ENCODE assay signal across 11 cellular contexts in the genomic region with DNA sequence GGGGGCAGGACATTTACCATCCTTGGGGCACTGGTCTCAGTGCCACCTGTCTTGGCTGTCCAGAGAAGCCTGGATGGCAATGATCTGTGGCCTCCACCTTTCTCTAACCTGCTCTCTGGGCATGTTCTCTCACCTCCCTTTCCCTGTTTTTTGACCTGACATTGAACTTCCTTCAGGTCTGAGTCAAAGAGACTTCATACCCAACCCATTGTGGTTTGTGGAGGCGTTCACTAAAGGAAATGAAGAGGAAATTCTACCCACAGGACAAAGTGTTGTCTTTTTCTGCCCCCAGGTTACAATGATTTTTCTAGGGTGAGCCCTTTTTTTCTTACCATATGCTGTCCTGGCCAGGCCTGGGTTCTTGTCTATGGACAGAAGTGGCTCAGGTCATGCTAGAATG.
DNase-seq lines count a peak whose midpoint lies in the region; ATAC-seq lines count a peak whose summit lies in the region.
"Had no signal": no experiment of that assay in that cellular context is flagged by ENCODE, and none has a peak within 500 bp of the region (broad histone marks: within the 10 kb centered on the region; RNA-seq: fewer than 3 reads in every experiment).

No MANE protein-coding gene starts in this region.

- intact Hi-C loops in naive thymus-derived CD4-positive, alpha-beta T cell (cut with micrococcal nuclease): no loop called here

- H3K27me3 Mint-ChIP-seq in activated T-helper 17 cell treated with anti-CD3 and anti-CD28 coated beads, Interleukin-2, amount 50 U/mL, for 72 hours: peaks cover 15% of the 10 kb centered on the region
- H3K27me3 Mint-ChIP-seq in naive thymus-derived CD4-positive, alpha-beta T cell: peaks cover 0 to 29% (median 24%) of the 10 kb centered on the region in 5 donors

- no peak overlapping the region for H3K4me3 ChIP-seq in naive thymus-derived CD4-positive, alpha-beta T cell (ENCODE audit: low read length)
- H3K4me3 ChIP-seq: dorsolateral prefrontal cortex had no signal

- H3K36me3 ChIP-seq in naive thymus-derived CD4-positive, alpha-beta T cell (ENCODE audit: control insufficient read depth in 2 of 3, insufficient read depth in 3 of 3, low read length in 3 of 3): no peaks in the 10 kb centered on the region

- H3K9me3 Mint-ChIP-seq in activated T-helper 17 cell treated with anti-CD3 and anti-CD28 coated beads, Interleukin-2, amount 50 U/mL, for 72 hours: no peaks in the 10 kb centered on the region
- H3K9me3 Mint-ChIP-seq in naive thymus-derived CD4-positive, alpha-beta T cell: peaks cover 0 to 15% (median 4%) of the 10 kb centered on the region in 11 donors

- peak; percentile 78 for ATAC-seq in activated T-helper 17 cell treated with anti-CD3 and anti-CD28 coated beads, Interleukin-2, amount 50 U/mL, for 72 hours (replicated peaks)
- ATAC-seq in naive thymus-derived CD4-positive, alpha-beta T cell: no peak
- ATAC-seq in HG03045 (IDR thresholded peaks at IDR 0.05; ENCODE audit: unreplicated experiment): no peak

- H3K4me3 Mint-ChIP-seq in activated T-helper 17 cell treated with anti-CD3 and anti-CD28 coated beads, Interleukin-2, amount 50 U/mL, for 72 hours: peak overlapping the region; percentile 25
- peak overlapping the region in 9 of 10 donors; percentile 21 to 73 (median 56) for H3K4me3 Mint-ChIP-seq in naive thymus-derived CD4-positive, alpha-beta T cell

- H3K27ac Mint-ChIP-seq in activated T-helper 17 cell treated with anti-CD3 and anti-CD28 coated beads, Interleukin-2, amount 50 U/mL, for 72 hours: no peak overlapping the region
- H3K27ac Mint-ChIP-seq in naive thymus-derived CD4-positive, alpha-beta T cell: peak overlapping the region in 1 of 9 donors; percentile 8

- H3K4me1 Mint-ChIP-seq in activated T-helper 17 cell treated with anti-CD3 and anti-CD28 coated beads, Interleukin-2, amount 50 U/mL, for 72 hours: peaks cover 11% of the 10 kb centered on the region
- peaks cover 11 to 24% (median 21%) of the 10 kb centered on the region in 7 donors for H3K4me1 Mint-ChIP-seq in naive thymus-derived CD4-positive, alpha-beta T cell

- H3K27me3 ChIP-seq in naive thymus-derived CD4-positive, alpha-beta T cell (ENCODE audit: control insufficient read depth in 2 of 2, insufficient read depth in 2 of 2, low read length in 2 of 2): no peaks in the 10 kb centered on the region

- POLR2A ChIA-PET in naive thymus-derived CD4-positive, alpha-beta T cell (lab: Charles Lee): no interaction called here

- CTCF ChIA-PET in naive thymus-derived CD4-positive, alpha-beta T cell (lab: Charles Lee): no interaction called here

- peaks cover 0 to 16% of the 10 kb centered on the region in 2 donors for H3K4me1 ChIP-seq in naive thymus-derived CD4-positive, alpha-beta T cell (ENCODE audit: control insufficient read depth in 2 of 2, insufficient read depth in 2 of 2, low read length in 2 of 2)

- H3K36me3 Mint-ChIP-seq in activated T-helper 17 cell treated with anti-CD3 and anti-CD28 coated beads, Interleukin-2, amount 50 U/mL, for 72 hours (ENCODE audit: low read depth): no peaks in the 10 kb centered on the region
- peaks cover 0 to 5% (median 0%) of the 10 kb centered on the region in 5 donors for H3K36me3 Mint-ChIP-seq in naive thymus-derived CD4-positive, alpha-beta T cell

- in situ Hi-C loops in KBM-7 (cut with MboI; ENCODE audit: low pct_unique_long_range_greater_than_20kb, low sequenced_read_pairs): no loop called here

- H3K9me3 ChIP-seq in naive thymus-derived CD4-positive, alpha-beta T cell (ENCODE audit: control insufficient read depth in 2 of 3, low read length in 3 of 3): no peaks in the 10 kb centered on the region

- DNase-seq in EL (peak; percentile 63), KBM-7 (peak; percentile 72), NCI-H2227 treated with DMSO at 0.1 percent for 48 hours (lab: John Stamatoyannopoulos, UW) (no peak), NCI-H345 (lab: John Stamatoyannopoulos, UW) (no peak)
- peak in 5 of 9 donors; percentile 9 to 29 (median 13) for DNase-seq in naive thymus-derived CD4-positive, alpha-beta T cell
- DNase-seq: aorta, dorsolateral prefrontal cortex, NCI-H1930, substantia nigra had no signal

- no peak overlapping the region for H3K27ac ChIP-seq in naive thymus-derived CD4-positive, alpha-beta T cell (ENCODE audit: low read depth, low read length)
- H3K27ac ChIP-seq: dorsolateral prefrontal cortex had no signal

Comparison
In these comparisons a context has a peak if more than half of its experiments do, and no peak if none do; other contexts are left out.
1. DNase-seq: peak in EL (single experiment), KBM-7 (single experiment) and naive thymus-derived CD4-positive, alpha-beta T cell (5 of 9); none in NCI-H2227 treated with DMSO at 0.1 percent for 48 hours (single experiment) and NCI-H345 (single experiment).